In the genomic region with DNA sequence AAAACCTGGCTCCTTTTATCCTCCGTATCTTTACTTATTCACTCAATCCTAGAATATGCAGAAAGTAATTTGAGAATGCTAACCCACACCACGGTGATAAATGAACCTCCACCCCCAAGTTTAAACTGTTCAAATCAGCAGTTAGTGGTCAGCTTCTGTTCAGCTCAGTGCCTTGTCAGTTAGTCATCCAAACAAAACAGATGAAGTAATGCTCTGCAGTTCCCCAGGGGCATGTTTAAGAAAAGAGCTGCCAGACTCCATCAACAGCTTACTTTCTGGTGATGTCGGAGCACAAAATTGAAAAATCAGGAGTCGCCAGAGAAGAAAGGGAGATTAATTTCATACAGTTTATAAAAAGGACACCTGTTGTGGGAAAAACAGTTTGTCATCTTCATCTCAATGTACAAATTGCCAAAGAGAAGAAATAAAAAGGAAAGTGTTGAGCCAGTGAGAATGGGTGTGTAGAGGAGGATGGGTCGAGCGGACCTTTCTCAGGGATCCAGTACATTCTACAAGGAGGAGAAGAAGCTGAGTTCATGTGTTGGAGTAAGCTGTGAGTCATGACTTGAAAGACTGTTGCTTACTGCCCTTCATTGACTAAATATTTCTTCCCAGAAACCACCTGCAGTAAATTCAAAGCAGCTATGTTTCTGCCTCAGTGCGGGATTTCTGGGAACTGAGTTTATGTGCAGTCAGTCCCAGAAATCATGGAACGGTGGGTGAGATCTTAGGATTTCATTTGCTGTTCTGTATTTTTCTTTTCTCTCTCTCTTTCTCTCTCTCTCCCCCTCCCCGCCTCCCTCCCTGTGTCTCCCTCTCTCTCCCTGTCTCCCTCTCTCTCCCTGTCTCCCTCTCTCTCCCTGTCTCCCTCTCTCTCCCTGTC, we compare ENCODE assay signal across 8 cellular contexts. TPM values are rescaled to one million over a fixed set of nuclear protein-coding genes. Genes with fewer than 3 reads are reported as not detected.
A peak's percentile ranks its signal among the peaks of the same experiment; 100 is the strongest.
DNase-seq lines count a peak whose midpoint lies in the region; ATAC-seq and FAIRE-seq lines count a peak whose summit lies in the region.

No MANE protein-coding gene starts in this region.

- no peaks in the 10 kb centered on the region for H3K27me3 ChIP-seq in skeletal muscle tissue (ENCODE audit: control insufficient read depth in 3 of 3, insufficient read depth in 3 of 3, low read length in 3 of 3)

- DNase-seq in AG08396 (ENCODE audit: low spot score) (peak; percentile 78), GM19239 (ENCODE audit: insufficient read length, low spot score) (no peak), NOMO-1 treated with dmso at 0.1 percent for 144 hours (lab: John Stamatoyannopoulos, UW; ENCODE audit: unreplicated experiment) (peak; percentile 85), fibroblast of gingiva (ENCODE audit: low read depth) (peak; percentile 85), UCSD-AML1 (lab: John Stamatoyannopoulos, UW; ENCODE audit: unreplicated experiment) (no peak), iPS-NIHi7 (ENCODE audit: extremely low spot score) (no peak)

- peak overlapping the region; percentile 67 for H3K27ac ChIP-seq in skeletal muscle tissue (ENCODE audit: low read depth, low read length)

- H3K4me3 ChIP-seq in skeletal muscle tissue (ENCODE audit: low read length in 3 of 3): peak overlapping the region; percentile 11 to 44 (median 23)

- H3K9ac ChIP-seq in skeletal muscle tissue (ENCODE audit: low read depth in 1 of 3, low read length in 3 of 3): peak overlapping the region; percentile 10 to 50 (median 22)

- H3K36me3 ChIP-seq in skeletal muscle tissue (ENCODE audit: control insufficient read depth in 3 of 3, insufficient read depth in 3 of 3, low read length in 3 of 3): no peaks in the 10 kb centered on the region

- peak; percentile 65 for ATAC-seq in HG03175 (IDR thresholded peaks at IDR 0.05; ENCODE audit: unreplicated experiment)

- peaks cover 61 to 69% (median 62%) of the 10 kb centered on the region in 3 donors for H3K4me1 ChIP-seq in skeletal muscle tissue (ENCODE audit: control insufficient read depth in 3 of 3, insufficient read depth in 3 of 3, low read length in 3 of 3)

- no peaks in the 10 kb centered on the region for H3K9me3 ChIP-seq in skeletal muscle tissue (ENCODE audit: control insufficient read depth in 3 of 3, low read length in 3 of 3)

- FAIRE-seq in GM19239 (lab: Jason Lieb, UNC): peak; percentile 44

RNA-seq across cellular contexts. Expression of gene TRIO, which starts 13.7 kb away (rescaled TPM):
- total RNA-seq in skeletal muscle tissue: 200 TPM

Comparison
In these comparisons a context has a peak if more than half of its experiments do, and no peak if none do; other contexts are left out.
1. DNase-seq: peak in AG08396 (single experiment), NOMO-1 treated with dmso at 0.1 percent for 144 hours (single experiment) and fibroblast of gingiva (single experiment); none in GM19239 (single experiment), UCSD-AML1 (single experiment) and iPS-NIHi7 (single experiment).